ENCODE assay signal across 2 cellular contexts in genomic region chr2:176101216-176101845, GRCh38.
A peak's percentile ranks its signal among the peaks of the same experiment; 100 is the strongest.
TF ChIP-seq lines count a peak whose summit lies in the region.

No MANE protein-coding gene starts in this region.

TF ChIP-seq in GM23338, 12 proteins besides CTCF, POLR2A, EP300 and RAD21:
- TF ChIP-seq, protein P1, sequence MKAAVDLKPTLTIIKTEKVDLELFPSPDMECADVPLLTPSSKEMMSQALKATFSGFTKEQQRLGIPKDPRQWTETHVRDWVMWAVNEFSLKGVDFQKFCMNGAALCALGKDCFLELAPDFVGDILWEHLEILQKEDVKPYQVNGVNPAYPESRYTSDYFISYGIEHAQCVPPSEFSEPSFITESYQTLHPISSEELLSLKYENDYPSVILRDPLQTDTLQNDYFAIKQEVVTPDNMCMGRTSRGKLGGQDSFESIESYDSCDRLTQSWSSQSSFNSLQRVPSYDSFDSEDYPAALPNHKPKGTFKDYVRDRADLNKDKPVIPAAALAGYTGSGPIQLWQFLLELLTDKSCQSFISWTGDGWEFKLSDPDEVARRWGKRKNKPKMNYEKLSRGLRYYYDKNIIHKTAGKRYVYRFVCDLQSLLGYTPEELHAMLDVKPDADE (IDR thresholded peaks at IDR 0.05): no peak
- TF ChIP-seq REST (IDR thresholded peaks at IDR 0.05; ENCODE audit: unreplicated experiment) (no peak), JUNB (IDR thresholded peaks at IDR 0.05; ENCODE audit: unreplicated experiment) (no peak), EZH2 (IDR thresholded peaks at IDR 0.05; ENCODE audit: low read depth, unreplicated experiment) (peak; percentile 95)

TF ChIP-seq in SK-N-SH, 30 proteins besides CTCF, POLR2A, EP300 and RAD21:
- TF ChIP-seq REST (IDR thresholded peaks at IDR 0.05; ENCODE audit: low read depth, low read length): no peak
- no peak for TF ChIP-seq RXRA (IDR thresholded peaks at IDR 0.05; ENCODE audit: borderline replicate concordance, low read depth)
- TF ChIP-seq RFX5 (IDR thresholded peaks at IDR 0.05; ENCODE audit: low read length): no peak
- no peak for TF ChIP-seq ZBTB33 (IDR thresholded peaks at IDR 0.05; ENCODE audit: borderline replicate concordance, low read depth)
- TF ChIP-seq FOXJ3 (CRISPR knock-in tag; IDR thresholded peaks at IDR 0.05): no peak
- no peak for TF ChIP-seq NRF1 (IDR thresholded peaks at IDR 0.05; ENCODE audit: low read depth, low read length)
- TF ChIP-seq POLR2AphosphoS5 (IDR thresholded peaks at IDR 0.05; ENCODE audit: low read depth, low read length): no peak
- no peak for TF ChIP-seq GATA2 (CRISPR knock-in tag; IDR thresholded peaks at IDR 0.05)
- no peak for TF ChIP-seq FOSL2 (IDR thresholded peaks at IDR 0.05; ENCODE audit: borderline replicate concordance, low read depth)
- TF ChIP-seq USF1 (IDR thresholded peaks at IDR 0.05; ENCODE audit: borderline replicate concordance, low read depth): no peak
- TF ChIP-seq RCOR1 (IDR thresholded peaks at IDR 0.05; ENCODE audit: low read length): no peak
- no peak for TF ChIP-seq ELF1 (IDR thresholded peaks at IDR 0.05)
- TF ChIP-seq MXI1 (IDR thresholded peaks at IDR 0.05; ENCODE audit: low read depth, low read length): no peak
- TF ChIP-seq PBX3 (IDR thresholded peaks at IDR 0.05): no peak
- TF ChIP-seq GABPA (IDR thresholded peaks at IDR 0.05; ENCODE audit: low read depth): no peak
TF ChIP-seq in SK-N-SH: peak in this region for 0.
